Comparison of ENCODE assay signal across 29 cellular contexts in genomic region chr9:129849042-129849441, GRCh38.
"Had no signal": no experiment of that assay in that cellular context is flagged by ENCODE, and none has a peak within 500 bp of the region (broad histone marks: within the 10 kb centered on the region; RNA-seq: fewer than 3 reads in every experiment).

No MANE protein-coding gene starts in this region.

- H3K4me3 ChIP-seq: cardiac muscle cell, coronary artery, dorsolateral prefrontal cortex, heart left ventricle, lower lobe of right lung, pancreas, prostate gland had no signal

- H3K9me3 Mint-ChIP-seq: activated B cell treated with CpG ODN at 0.5 μM for 24 hours; activated T-cell treated with anti-CD3 and anti-CD28 coated beads, Interleukin-2, amount 50 U/mL, for 72 hours; brain; effector memory CD8-positive, alpha-beta T cell; immature natural killer cell; naive thymus-derived CD8-positive, alpha-beta T cell; neural crest cell; T-cell; T-helper 2 cell treated with Interferon-gamma antibody and Interleukin-4, amounts not matched to agents 5 μg/mL and 100 μg/mL, for 36 hours had no signal

- H3K27me3 ChIP-seq: cardiac muscle cell, dorsolateral prefrontal cortex, heart left ventricle, pancreas had no signal

- H3K27me3 Mint-ChIP-seq: activated B cell treated with CpG ODN at 0.5 μM for 24 hours; activated CD4-positive, alpha-beta T cell treated with anti-CD3 and anti-CD28 coated beads for 36 hours; activated naive CD8-positive, alpha-beta T cell; brain; effector memory CD8-positive, alpha-beta T cell; naive thymus-derived CD8-positive, alpha-beta T cell; T-cell had no signal

- H3K27ac ChIP-seq: cardiac muscle cell, dorsolateral prefrontal cortex, heart left ventricle, lower lobe of right lung, pancreas, prostate gland had no signal

- H3K36me3 ChIP-seq: prostate gland had no signal

- H3K27ac Mint-ChIP-seq: activated B cell treated with CpG ODN at 0.5 μM for 24 hours; activated CD4-positive, alpha-beta T cell treated with anti-CD3 and anti-CD28 coated beads for 36 hours; brain; T-helper 2 cell treated with Interferon-gamma antibody and Interleukin-4, amounts not matched to agents 5 μg/mL and 100 μg/mL, for 36 hours had no signal

- H3K4me1 ChIP-seq: lower lobe of right lung, pancreas, prostate gland had no signal

- H3K4me3 Mint-ChIP-seq: activated B cell treated with CpG ODN at 0.5 μM for 24 hours; activated CD4-positive, alpha-beta T cell treated with anti-CD3 and anti-CD28 coated beads for 36 hours; activated naive CD8-positive, alpha-beta T cell; activated T-cell treated with anti-CD3 and anti-CD28 coated beads, Interleukin-2, amount 50 U/mL, for 72 hours; brain; effector memory CD8-positive, alpha-beta T cell; immature natural killer cell; neural crest cell; T-cell; T-helper 2 cell treated with Interferon-gamma antibody and Interleukin-4, amounts not matched to agents 5 μg/mL and 100 μg/mL, for 36 hours had no signal

- H3K4me1 Mint-ChIP-seq: brain, neural crest cell had no signal

- DNase-seq: activated B cell treated with CpG ODN at 0.5 μM for 24 hours; activated CD4-positive, alpha-beta T cell treated with anti-CD3 and anti-CD28 coated beads for 36 hours; activated CD4-positive, alpha-beta T cell treated with anti-CD3 and anti-CD28 coated beads, Interleukin-2, amount 50 U/mL, for 4 hours; activated naive CD4-positive, alpha-beta T cell; activated T-cell treated with anti-CD3 and anti-CD28 coated beads, Interleukin-2, amount 50 U/mL, for 72 hours; anterior cingulate cortex; cerebellar nuclear complex; dorsolateral prefrontal cortex; effector memory CD8-positive, alpha-beta T cell; foreskin fibroblast; heart left ventricle; hypothalamus; immature natural killer cell; kidney; lower lobe of right lung; mesenchymal stem cell; naive thymus-derived CD8-positive, alpha-beta T cell; nucleus accumbens; pancreas; retina; stimulated activated naive CD4-positive, alpha-beta T cell treated with Interleukin-2 at 50 U/mL for 16 hours; T-cell had no signal

- H3K9me3 ChIP-seq: heart left ventricle, lower lobe of right lung, pancreas, prostate gland had no signal

- FAIRE-seq: kidney, pancreas had no signal

- ATAC-seq: activated CD4-positive, alpha-beta T cell treated with anti-CD3 and anti-CD28 coated beads for 36 hours; activated T-cell treated with anti-CD3 and anti-CD28 coated beads, Interleukin-2, amount 50 U/mL, for 72 hours; effector memory CD8-positive, alpha-beta T cell; naive thymus-derived CD8-positive, alpha-beta T cell; pancreas; T-cell had no signal
